11 cellular contexts compared by ENCODE assay signal in genomic region chr20:49894073-49894470, GRCh38. TPM values are rescaled to one million over a fixed set of nuclear protein-coding genes. Genes with fewer than 3 reads are reported as not detected.
DNase-seq lines count a peak whose midpoint lies in the region; ATAC-seq and TF ChIP-seq lines count a peak whose summit lies in the region.
"Had no signal": no experiment of that assay in that cellular context is flagged by ENCODE, and none has a peak within 500 bp of the region (broad histone marks: within the 10 kb centered on the region; RNA-seq: fewer than 3 reads in every experiment).

No MANE protein-coding gene starts in this region.

- intact Hi-C loops in Panc1 (cut with micrococcal nuclease; ENCODE audit: unreplicated experiment) = no loop called here
- intact Hi-C loops in dendritic cell treated with granulocyte-macrophage colony-stimulating factor and Interleukin-4, amounts not matched to agents 40 ng/mL and 50 ng/mL, for 4 days (cut with micrococcal nuclease) = no loop called here

- H3K4me3 ChIP-seq in Panc1 (ENCODE audit: low read depth in 2 of 2, low read length in 2 of 2) (no peak overlapping the region), thoracic aorta (peak overlapping the region; percentile 16), WERI-Rb-1 (ENCODE audit: low read depth, low read length) (no peak overlapping the region)

- H3K4me1 Mint-ChIP-seq in dendritic cell treated with granulocyte-macrophage colony-stimulating factor and Interleukin-4, amounts not matched to agents 40 ng/mL and 50 ng/mL, for 4 days (ENCODE audit: low read depth) = peaks cover 83% of the 10 kb centered on the region

- POLR2A ChIA-PET in Panc1 (lab: Charles Lee) = no interaction called here

- in situ Hi-C loops in Panc1 (cut with HindIII; ENCODE audit: low pct_unique_long_range_greater_than_20kb, low sequenced_read_pairs) = no loop called here

- BruUV-seq in Panc1 (replicated peaks; lab: Mats Ljungman, UMichigan) = no TSS peak

- H3K27ac ChIP-seq in Panc1 (ENCODE audit: low read length) (peak overlapping the region; percentile 24; the same call in 1 of the 2 replicates), thoracic aorta (no peak overlapping the region), WERI-Rb-1 (no peak overlapping the region)

- ATAC-seq in Panc1 (no peak), thoracic aorta (ENCODE audit: insufficient number of reproducible peaks, low FRiP score, low read depth) (no peak), GM19452 (IDR thresholded peaks at IDR 0.05; ENCODE audit: unreplicated experiment) (no peak)

- peak; percentile 53 for DNase-seq in stimulated activated CD4-positive, alpha-beta T cell treated with anti-CD3 and anti-CD28 coated beads, Interleukin-15, amount 100 ng/mL, for 24 hours
- DNase-seq in stimulated activated CD4-positive, alpha-beta T cell treated with anti-CD3 and anti-CD28 coated beads, Interleukin-12 subunit alpha, Interleukin-12 subunit beta, amount 100 ng/mL, for 4 hours = no peak
- DNase-seq in Panc1 (ENCODE audit: low read depth, low spot score) (no peak), thoracic aorta (ENCODE audit: low spot score) (no peak), activated gamma-delta T cell (lab: John Stamatoyannopoulos, UW) (no peak), WERI-Rb-1 (no peak)
- DNase-seq: NCI-H1092, occipital lobe had no signal

- H3K4me1 ChIP-seq in Panc1 (ENCODE audit: control insufficient read depth, insufficient read depth, low read length) (peaks cover 26% of the 10 kb centered on the region), thoracic aorta (ENCODE audit: control insufficient read depth in 1 of 2, low read depth in 2 of 2) (peaks cover 7 to 17% of the 10 kb centered on the region in 2 donors)

- H3K9me3 ChIP-seq in Panc1 (ENCODE audit: control insufficient read depth, insufficient read depth, low read depth, low read length) (no peaks in the 10 kb centered on the region), thoracic aorta (no peaks in the 10 kb centered on the region), WERI-Rb-1 (ENCODE audit: severe bottlenecking) (no peaks in the 10 kb centered on the region)

- H3K36me3 ChIP-seq in Panc1 (ENCODE audit: control insufficient read depth, insufficient read depth, low read length) = no peaks in the 10 kb centered on the region
- H3K36me3 ChIP-seq in thoracic aorta = no peaks in the 10 kb centered on the region
- no peaks in the 10 kb centered on the region for H3K36me3 ChIP-seq in WERI-Rb-1

- H3K9me3 Mint-ChIP-seq in dendritic cell treated with granulocyte-macrophage colony-stimulating factor and Interleukin-4, amounts not matched to agents 40 ng/mL and 50 ng/mL, for 4 days = no peaks in the 10 kb centered on the region
- H3K9me3 Mint-ChIP-seq: type B pancreatic cell had no signal

- no peaks in the 10 kb centered on the region for H3K27me3 ChIP-seq in Panc1 (ENCODE audit: control insufficient read depth, insufficient read depth, low read length)
- no peaks in the 10 kb centered on the region for H3K27me3 ChIP-seq in thoracic aorta (replicated peaks; ENCODE audit: insufficient read depth)
- H3K27me3 ChIP-seq in WERI-Rb-1 (ENCODE audit: insufficient read depth, low read depth, severe bottlenecking) = no peaks in the 10 kb centered on the region

- TF ChIP-seq CTCF in Panc1 (IDR thresholded peaks at IDR 0.05) (no peak), thoracic aorta (IDR thresholded peaks at IDR 0.05) (no peak), WERI-Rb-1 (IDR thresholded peaks at IDR 0.05; ENCODE audit: low read depth, low read length) (no peak)

- CTCF ChIA-PET in Panc1 (lab: Charles Lee) = interaction anchor here (0.7 kb wide), 1 partner anchor 324 kb away, joined by 4 read pairs; no protein-coding TSS in a partner anchor

- H3K36me3 Mint-ChIP-seq in dendritic cell treated with granulocyte-macrophage colony-stimulating factor and Interleukin-4, amounts not matched to agents 40 ng/mL and 50 ng/mL, for 4 days (ENCODE audit: low read depth) = peaks cover 10% of the 10 kb centered on the region
- H3K36me3 Mint-ChIP-seq: type B pancreatic cell had no signal

- peak overlapping the region; percentile 38 for H3K27ac Mint-ChIP-seq in dendritic cell treated with granulocyte-macrophage colony-stimulating factor and Interleukin-4, amounts not matched to agents 40 ng/mL and 50 ng/mL, for 4 days
- H3K27ac Mint-ChIP-seq: type B pancreatic cell had no signal

- no peaks in the 10 kb centered on the region for H3K27me3 Mint-ChIP-seq in dendritic cell treated with granulocyte-macrophage colony-stimulating factor and Interleukin-4, amounts not matched to agents 40 ng/mL and 50 ng/mL, for 4 days
- H3K27me3 Mint-ChIP-seq: type B pancreatic cell had no signal

- H3K4me3 Mint-ChIP-seq in dendritic cell treated with granulocyte-macrophage colony-stimulating factor and Interleukin-4, amounts not matched to agents 40 ng/mL and 50 ng/mL, for 4 days = no peak overlapping the region
- H3K4me3 Mint-ChIP-seq: type B pancreatic cell had no signal

RNA-seq across cellular contexts. Expression of gene SPATA2, which starts 21.3 kb away (rescaled TPM):
- total RNA-seq in Panc1 (2021; ENCODE audit: unreplicated experiment) (8.3 TPM), thoracic aorta (1 to 10 TPM; 3.9 to 7.3 TPM)
- polyA plus RNA-seq in Panc1 (2012; ENCODE audit: insufficient read length) = 8.6 TPM

RNA-seq across cellular contexts. Expression of gene RNF114, which starts 42.1 kb away (rescaled TPM):
- total RNA-seq in Panc1 (2021; ENCODE audit: unreplicated experiment) = 70.0 TPM
- polyA plus RNA-seq in Panc1 (2012; ENCODE audit: insufficient read length) = 71.9 TPM
- total RNA-seq in thoracic aorta = 100 to 1,000 TPM in 1 of 2 donors, 10 to 100 TPM in 1; 82.4 to 128 TPM
